ENCODE assay signal across 25 cellular contexts in the genomic region with DNA sequence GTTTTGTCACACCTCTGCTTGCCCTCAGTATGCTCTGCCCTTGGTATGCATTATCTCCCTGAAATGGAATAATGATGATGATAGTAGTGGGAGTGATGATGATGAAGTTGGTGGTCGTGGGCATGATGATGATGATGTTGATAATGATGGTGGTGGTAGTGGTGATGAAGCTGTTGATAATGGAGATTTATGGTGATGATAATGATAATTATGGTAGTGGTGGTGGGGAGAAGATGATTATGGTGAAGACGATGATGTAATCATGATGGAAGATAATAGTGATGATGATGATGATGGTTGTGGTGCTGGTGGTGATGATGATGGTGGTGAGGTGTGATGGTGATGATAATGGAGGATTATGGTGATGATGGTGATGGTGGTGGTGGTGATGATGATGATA.
DNase-seq lines count a peak whose midpoint lies in the region; ATAC-seq, FAIRE-seq and TF ChIP-seq lines count a peak whose summit lies in the region.
"Had no signal": no experiment of that assay in that cellular context is flagged by ENCODE, and none has a peak within 500 bp of the region (broad histone marks: within the 10 kb centered on the region; RNA-seq: fewer than 3 reads in every experiment).

No MANE protein-coding gene starts in this region.

- ATAC-seq in esophagus mucosa = no peak
- ATAC-seq: GM12878 had no signal

- H3K36me3 ChIP-seq in HEK293 (ENCODE audit: control insufficient read depth in 2 of 2, insufficient read depth in 1 of 2, low read length in 2 of 2) (no peaks in the 10 kb centered on the region), MG63 (no peaks in the 10 kb centered on the region)
- H3K36me3 ChIP-seq: BE2C, BLaER1 had no signal

- DNase-seq in HTR-8/SVneo (ENCODE audit: insufficient read length, low spot score) (no peak), urothelium cell line (ENCODE audit: low spot score) (no peak), MG63 (no peak)
- DNase-seq: 8988T; ACHN; BE2C; C1 segment of cervical spinal cord; CD4-positive, alpha-beta memory T cell; CD4-positive, CD25-positive, alpha-beta regulatory T cell; CD8-positive, alpha-beta memory T cell; COR-L47; DMS 273 treated with DMSO at 0.1 percent for 48 hours; DMS153; DMS53; DMS79; DND-41; EL; GDM1 had no signal

- H3K4me3 ChIP-seq in HEK293 (ENCODE audit: low read depth, low read length) = no peak overlapping the region
- H3K4me3 ChIP-seq in MG63 = no peak overlapping the region
- H3K4me3 ChIP-seq: BLaER1, GM12878 had no signal

- TF ChIP-seq CTCF in HEK293 (tag by site-specific recombination; IDR thresholded peaks at IDR 0.05) = no peak

- no peaks in the 10 kb centered on the region; the same call in 1 of the 2 replicates for H3K27me3 ChIP-seq in MG63
- H3K27me3 ChIP-seq: BE2C, BLaER1 had no signal

- no peaks in the 10 kb centered on the region for H3K4me1 ChIP-seq in HEK293 (ENCODE audit: control insufficient read depth, insufficient read depth, low read length)
- H3K4me1 ChIP-seq: BLaER1 had no signal

- CTCF ChIA-PET in HEK293 (lab: Yijun Ruan, JAX) = no interaction called here

- H3K9me3 ChIP-seq in HEK293 (ENCODE audit: control insufficient read depth, insufficient read depth, low read depth, low read length) (no peaks in the 10 kb centered on the region), MG63 (no peaks in the 10 kb centered on the region)
- H3K9me3 ChIP-seq: BE2C, BLaER1 had no signal

- POLR2A ChIA-PET in HEK293 (lab: Yijun Ruan, JAX) = no interaction called here

- peak; percentile 20 for FAIRE-seq in HTR-8/SVneo (lab: Jason Lieb, UNC)
- FAIRE-seq in urothelium cell line (lab: Jason Lieb, UNC) = peak; percentile 89
- FAIRE-seq: A204.1, GM12878, GM12892, GM18507 had no signal

- H3K27ac ChIP-seq in HEK293 (ENCODE audit: extremely low read depth, low read depth, low read length) = no peak overlapping the region
- H3K27ac ChIP-seq: BLaER1 had no signal

TF ChIP-seq in HEK293, 187 proteins besides CTCF, POLR2A, EP300 and RAD21:
- peak; percentile 81 for TF ChIP-seq ATF2 (tag by site-specific recombination; IDR thresholded peaks at IDR 0.05; ENCODE audit: low read depth)
- TF ChIP-seq PRDM2 (tag by site-specific recombination; IDR thresholded peaks at IDR 0.05; ENCODE audit: borderline replicate concordance) = no peak
